Comparison of ENCODE assay signal across 8 cellular contexts in the genomic region with DNA sequence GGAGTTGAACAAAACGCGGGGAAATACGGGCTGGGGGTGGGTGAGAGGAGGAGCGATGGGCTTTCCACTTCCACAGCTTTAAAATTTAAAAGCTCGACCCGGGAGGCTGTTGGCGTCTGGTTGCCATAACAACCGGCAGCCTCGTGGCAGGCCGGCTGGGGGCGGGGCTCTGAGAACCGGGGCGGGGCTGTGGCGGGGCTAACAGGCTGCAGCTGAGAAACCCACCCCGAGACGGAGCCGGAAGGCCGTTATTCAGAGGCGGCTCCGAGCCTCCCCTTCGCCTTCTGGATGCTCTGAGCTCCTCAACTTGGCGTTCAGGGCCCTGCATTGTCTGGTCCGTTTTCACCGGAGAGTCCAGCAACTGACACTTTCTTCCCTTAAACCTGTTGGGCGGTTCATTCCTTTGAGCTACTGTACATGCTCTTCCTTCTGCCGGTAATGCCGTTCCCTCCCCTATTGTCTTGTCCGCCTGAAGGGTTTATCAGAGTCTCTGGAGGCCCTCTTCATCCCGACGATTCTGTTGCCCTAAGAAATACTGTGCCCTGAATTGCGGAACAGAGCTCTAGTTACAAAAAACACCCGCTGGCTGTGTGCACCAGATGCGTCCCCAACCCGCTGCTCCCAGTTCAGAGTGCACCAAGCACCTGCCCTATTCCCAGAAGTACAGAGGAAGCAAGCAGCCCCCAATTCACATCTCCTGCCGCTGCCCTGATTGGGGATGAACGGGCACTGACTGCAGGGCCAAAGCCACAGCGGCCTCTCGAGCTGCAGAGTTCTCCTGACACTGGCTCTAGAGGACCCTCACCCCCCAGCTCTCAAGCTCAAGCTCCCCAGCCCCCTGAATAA. TPM values are rescaled to one million over a fixed set of nuclear protein-coding genes. Genes with fewer than 3 reads are reported as not detected.
DNase-seq lines count a peak whose midpoint lies in the region; ATAC-seq lines count a peak whose summit lies in the region.

No MANE protein-coding gene starts in this region.

- CTCF ChIA-PET in activated CD8-positive, alpha-beta T cell treated with anti-CD3 and anti-CD28 coated beads, Interleukin-2, amount 10 ng/mL, durations not matched to agents 7 days and 5 days (lab: Charles Lee), result interaction anchor here (0.9 to 2.2 kb wide), 14 partner anchors 10 to 481 kb away, joined by 3 to 10 read pairs (median 4); a partner anchor contains a TSS

- POLR2A ChIA-PET in activated CD8-positive, alpha-beta T cell treated with anti-CD3 and anti-CD28 coated beads, Interleukin-2, amount 10 ng/mL, durations not matched to agents 7 days and 5 days (lab: Charles Lee), result interaction anchor here (0.8 to 2.6 kb wide), 12 partner anchors 10 to 113 kb away, joined by 3 to 16 read pairs (median 4); a partner anchor contains a TSS

- peak overlapping the region; percentile 92 for H3K27ac Mint-ChIP-seq in activated CD8-positive, alpha-beta T cell treated with anti-CD3 and anti-CD28 coated beads, Interleukin-2, amount 10 ng/mL, durations not matched to agents 7 days and 5 days
- H3K27ac Mint-ChIP-seq in memory B cell, result peak overlapping the region; percentile 89

- no peaks in the 10 kb centered on the region for H3K27me3 Mint-ChIP-seq in activated CD8-positive, alpha-beta T cell treated with anti-CD3 and anti-CD28 coated beads, Interleukin-2, amount 10 ng/mL, durations not matched to agents 7 days and 5 days (ENCODE audit: low read depth)
- H3K27me3 Mint-ChIP-seq in memory B cell, result peaks cover 6% of the 10 kb centered on the region

- no peaks in the 10 kb centered on the region for H3K9me3 Mint-ChIP-seq in activated CD8-positive, alpha-beta T cell treated with anti-CD3 and anti-CD28 coated beads, Interleukin-2, amount 10 ng/mL, durations not matched to agents 7 days and 5 days (ENCODE audit: insufficient read depth)
- H3K9me3 Mint-ChIP-seq in memory B cell, result no peaks in the 10 kb centered on the region

- peaks cover 18% of the 10 kb centered on the region for H3K4me1 Mint-ChIP-seq in activated CD8-positive, alpha-beta T cell treated with anti-CD3 and anti-CD28 coated beads, Interleukin-2, amount 10 ng/mL, durations not matched to agents 7 days and 5 days (ENCODE audit: low read depth)
- H3K4me1 Mint-ChIP-seq in memory B cell, result peaks cover 10% of the 10 kb centered on the region

- peaks cover 1% of the 10 kb centered on the region for H3K36me3 Mint-ChIP-seq in activated CD8-positive, alpha-beta T cell treated with anti-CD3 and anti-CD28 coated beads, Interleukin-2, amount 10 ng/mL, durations not matched to agents 7 days and 5 days (ENCODE audit: low read depth)
- peaks cover 2% of the 10 kb centered on the region for H3K36me3 Mint-ChIP-seq in memory B cell

- peak; percentile 36 for ATAC-seq in HG03378 (IDR thresholded peaks at IDR 0.05; ENCODE audit: unreplicated experiment)
- peak; percentile 83 for ATAC-seq in activated CD8-positive, alpha-beta T cell treated with anti-CD3 and anti-CD28 coated beads, Interleukin-2, amount 10 ng/mL, durations not matched to agents 7 days and 5 days
- ATAC-seq in memory B cell (ENCODE audit: low read depth), result peak; percentile 78

- peak in 13 of 14 donors; percentile 12 to 81 (median 65) for DNase-seq in C1 segment of cervical spinal cord (lab: John Stamatoyannopoulos, UW)
- peak; percentile 93 for DNase-seq in GM19238 (ENCODE audit: insufficient read length, low spot score)
- DNase-seq in NCI-H774 (lab: John Stamatoyannopoulos, UW), result peak; percentile 58
- DNase-seq in activated CD8-positive, alpha-beta T cell treated with anti-CD3 and anti-CD28 coated beads, Interleukin-2, amount 10 ng/mL, durations not matched to agents 7 days and 5 days, result peak; percentile 97
- DNase-seq in effector CD8-positive, alpha-beta T cell (lab: John Stamatoyannopoulos, UW), result peak; percentile 92
- peak; percentile 92 for DNase-seq in memory B cell (ENCODE audit: low spot score in 2 of 2)
- peak; percentile 80 to 95 (median 80) for DNase-seq in stimulated activated CD4-positive, alpha-beta T cell treated with anti-CD3 and anti-CD28 coated beads, TNF-alpha, amount 100 ng/mL, for 48 hours (ENCODE audit: low read depth in 3 of 3)

- H3K4me3 Mint-ChIP-seq in activated CD8-positive, alpha-beta T cell treated with anti-CD3 and anti-CD28 coated beads, Interleukin-2, amount 10 ng/mL, durations not matched to agents 7 days and 5 days, result peak overlapping the region; percentile 85
- H3K4me3 Mint-ChIP-seq in memory B cell, result peak overlapping the region; percentile 94

RNA-seq across cellular contexts. Expression of a gene that starts 0.6 kb away (rescaled TPM):
- under 1 TPM; 0.39 to 0.68 TPM for total RNA-seq in activated CD8-positive, alpha-beta T cell treated with anti-CD3 and anti-CD28 coated beads, Interleukin-2, amount 10 ng/mL, durations not matched to agents 7 days and 5 days

RNA-seq across cellular contexts. Expression of a gene that starts 0.9 kb away (rescaled TPM):
- 10 to 100 TPM; 17.0 to 17.2 TPM for total RNA-seq in activated CD8-positive, alpha-beta T cell treated with anti-CD3 and anti-CD28 coated beads, Interleukin-2, amount 10 ng/mL, durations not matched to agents 7 days and 5 days

RNA-seq across cellular contexts. Expression of a gene that starts 32.0 kb away (rescaled TPM):
- total RNA-seq in activated CD8-positive, alpha-beta T cell treated with anti-CD3 and anti-CD28 coated beads, Interleukin-2, amount 10 ng/mL, durations not matched to agents 7 days and 5 days, result 10 to 100 TPM; 14.0 to 14.9 TPM

RNA-seq across cellular contexts. Expression of a gene that starts 41.6 kb away (rescaled TPM):
- 10 to 100 TPM; 32.6 to 36.2 TPM for total RNA-seq in activated CD8-positive, alpha-beta T cell treated with anti-CD3 and anti-CD28 coated beads, Interleukin-2, amount 10 ng/mL, durations not matched to agents 7 days and 5 days

RNA-seq across cellular contexts. Expression of a gene that starts 53.2 kb away (rescaled TPM):
- not detected for total RNA-seq in activated CD8-positive, alpha-beta T cell treated with anti-CD3 and anti-CD28 coated beads, Interleukin-2, amount 10 ng/mL, durations not matched to agents 7 days and 5 days

Comparison
In these comparisons a context has a peak if more than half of its experiments do, and no peak if none do; other contexts are left out.
1. Peak in every context shown above with its lines: DNase-seq and ATAC-seq.